In genomic region chr13:80084086-80084676, GRCh38 we compare ENCODE assay signal across 9 cellular contexts.
DNase-seq lines count a peak whose midpoint lies in the region; ATAC-seq lines count a peak whose summit lies in the region.
"Had no signal": no experiment of that assay in that cellular context is flagged by ENCODE, and none has a peak within 500 bp of the region (broad histone marks: within the 10 kb centered on the region; RNA-seq: fewer than 3 reads in every experiment).

No MANE protein-coding gene starts in this region.

- peak overlapping the region; percentile 13; the same call in 1 of the 2 replicates for H2AFZ ChIP-seq in GM23248

- peak overlapping the region; percentile 94 for H3K27ac ChIP-seq in GM23248

- intact Hi-C loops in posterior vena cava (cut with DNase I) = no loop called here

- H3K9ac ChIP-seq in GM23248 = peak overlapping the region; percentile 68

- peak; percentile 95 for DNase-seq in GM23248
- DNase-seq in NCI-H748 treated with DMSO at 0.1 percent for 48 hours (lab: John Stamatoyannopoulos, UW) = peak; percentile 38
- peak; percentile 96 for DNase-seq in fibroblast of gingiva (ENCODE audit: low read depth)
- peak; percentile 46 for DNase-seq in pulmonary artery endothelial cell (ENCODE audit: low read depth, low spot score)
- no peak for DNase-seq in 8988T
- no peak for DNase-seq in SKM-1 (lab: John Stamatoyannopoulos, UW; ENCODE audit: unreplicated experiment)
- no peak for DNase-seq in posterior vena cava (ENCODE audit: low spot score)
- no peak for DNase-seq in stimulated activated naive CD8-positive, alpha-beta T cell treated with anti-CD3 and anti-CD28 coated beads, Interleukin-15, Interleukin-2, amounts not matched to agents 100 U/mL and 50 U/mL, for 24 hours
- DNase-seq: central memory CD4-positive, alpha-beta T cell had no signal

- 2 to 3% methylated on average over 2 of the region's 2 CpGs for WGBS in GM23248 (ENCODE audit: low coverage in 1 of 2, low lambda C conversion rate in 2 of 2, missing lambda C conversion rate in 2 of 2), 2 experiments

- H4K20me1 ChIP-seq in GM23248 (ENCODE audit: insufficient read depth) = no peaks in the 10 kb centered on the region

- no peak for ATAC-seq in stimulated activated naive CD8-positive, alpha-beta T cell treated with anti-CD3 and anti-CD28 coated beads, Interleukin-15, Interleukin-2, amounts not matched to agents 100 U/mL and 50 U/mL, for 24 hours

- H3K9me2 ChIP-seq in GM23248 (ENCODE audit: insufficient read depth) = no peaks in the 10 kb centered on the region

- H3K9me3 ChIP-seq in GM23248 (ENCODE audit: low read depth) = no peaks in the 10 kb centered on the region

- in situ Hi-C loops in GM23248 (cut with MboI) = no loop called here

- H3K27me3 ChIP-seq in GM23248 (replicated peaks; ENCODE audit: insufficient read depth) = no peaks in the 10 kb centered on the region

- no peaks in the 10 kb centered on the region for H3K36me3 ChIP-seq in GM23248 (ENCODE audit: low read depth)

- peaks cover 28% of the 10 kb centered on the region for H3K4me1 ChIP-seq in GM23248 (ENCODE audit: insufficient read depth)

- H3K4me3 ChIP-seq in GM23248 = peak overlapping the region; percentile 73

- H3F3A ChIP-seq in GM23248 (ENCODE audit: insufficient read depth) = peaks cover 26% of the 10 kb centered on the region

- H3K79me2 ChIP-seq in GM23248 (ENCODE audit: insufficient read depth) = no peaks in the 10 kb centered on the region

- H3K4me2 ChIP-seq in GM23248 (ENCODE audit: unreplicated experiment) = peak overlapping the region; percentile 97

Comparison
In these comparisons a context has a peak if more than half of its experiments do, and no peak if none do; other contexts are left out.
1. DNase-seq: peak in GM23248 (single experiment), NCI-H748 treated with DMSO at 0.1 percent for 48 hours (single experiment), fibroblast of gingiva (single experiment) and pulmonary artery endothelial cell (single experiment); none in 8988T (single experiment), SKM-1 (single experiment), posterior vena cava (single experiment) and stimulated activated naive CD8-positive, alpha-beta T cell treated with anti-CD3 and anti-CD28 coated beads, Interleukin-15, Interleukin-2, amounts not matched to agents 100 U/mL and 50 U/mL, for 24 hours (single experiment).